8 cellular contexts compared by ENCODE assay signal in the genomic region with DNA sequence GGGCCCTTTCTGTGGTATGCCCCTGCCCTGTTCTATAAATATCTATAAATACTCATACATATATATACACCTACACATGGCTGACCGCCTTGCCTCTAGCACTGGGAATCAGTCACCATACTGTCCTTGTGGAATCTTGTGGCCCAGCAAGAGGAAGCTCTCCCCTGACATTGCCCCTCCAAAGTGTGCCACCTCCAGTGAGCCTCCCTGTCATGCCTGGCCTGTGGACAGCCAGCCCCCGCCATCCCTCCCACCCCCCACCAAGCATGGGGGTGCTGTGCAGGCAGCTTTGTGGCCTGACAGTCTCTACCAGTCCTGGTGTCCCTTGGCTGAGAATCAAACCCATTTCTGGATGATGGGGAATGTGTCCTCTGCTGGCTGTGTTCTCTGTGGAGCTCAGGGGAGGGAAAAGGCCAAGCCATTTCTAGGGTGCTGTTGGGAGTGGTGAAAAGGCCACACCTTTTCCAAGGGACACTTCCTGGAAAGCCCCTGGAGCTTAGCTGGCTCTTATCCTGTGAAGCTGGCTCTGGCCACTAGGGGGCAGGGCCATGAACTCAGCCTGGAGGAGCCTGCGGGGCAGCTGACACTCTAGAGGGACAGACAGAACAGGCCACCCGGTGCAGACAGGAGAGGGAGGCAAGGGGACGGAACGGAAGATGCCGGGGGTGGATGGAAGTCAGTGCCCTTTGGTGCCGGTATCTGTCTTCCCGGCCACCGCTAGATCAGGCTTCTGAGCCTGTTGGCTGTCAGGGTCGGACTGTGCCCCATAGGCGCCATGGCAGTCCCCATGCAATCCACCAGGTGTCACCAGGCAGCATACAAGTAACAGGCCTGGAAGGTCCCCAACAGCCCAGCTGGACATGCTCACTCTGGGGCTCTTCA.
DNase-seq lines count a peak whose midpoint lies in the region; TF ChIP-seq lines count a peak whose summit lies in the region.
"Not testable (repeated sequence)": the region's sequence is repeated elsewhere in the genome, so short reads cannot be mapped to it uniquely, and the experiment has no call there.

No MANE protein-coding gene starts in this region.

- H3K9me3 Mint-ChIP-seq in progenitor cell of endocrine pancreas (ENCODE audit: low read depth), result not testable (repeated sequence)

- not testable (repeated sequence) for H3K4me1 ChIP-seq in iPS-18a (ENCODE audit: control insufficient read depth, low read depth, low read length)

- DNase-seq in EH (ENCODE audit: low read depth), result peak; percentile 84
- DNase-seq in KBM-7, result peak; percentile 96
- peak; percentile 39 for DNase-seq in OCI-M2 (lab: John Stamatoyannopoulos, UW; ENCODE audit: unreplicated experiment)
- peak; percentile 15 to 56 for DNase-seq in activated CD8-positive, alpha-beta memory T cell treated with anti-CD3 and anti-CD28 coated beads for 1 hour (ENCODE audit: extremely low read depth in 1 of 2, low read depth in 1 of 2)
- peak; percentile 85 for DNase-seq in choroid plexus epithelial cell (ENCODE audit: low read depth)
- DNase-seq in progenitor cell of endocrine pancreas (ENCODE audit: low spot score, unreplicated experiment), result peak; percentile 72
- DNase-seq in stromal cell of bone marrow (ENCODE audit: low read depth), result peak; percentile 37

- H3K36me3 Mint-ChIP-seq in progenitor cell of endocrine pancreas (ENCODE audit: insufficient read depth), result not testable (repeated sequence)

- in situ Hi-C loops in KBM-7 (cut with MboI; ENCODE audit: low pct_unique_long_range_greater_than_20kb, low sequenced_read_pairs), result not testable (repeated sequence)

- H3K4me3 ChIP-seq in choroid plexus epithelial cell (ENCODE audit: low read depth, low read length) (peak overlapping the region; percentile 58), iPS-18a (ENCODE audit: low read length) (peak overlapping the region; percentile 66)

- H3K9ac ChIP-seq in iPS-18a (ENCODE audit: low read length), result not testable (repeated sequence)

- not testable (repeated sequence) for H3K27me3 ChIP-seq in iPS-18a (ENCODE audit: control insufficient read depth, insufficient read depth, low read length)

- TF ChIP-seq CTCF in choroid plexus epithelial cell (conservative IDR thresholded peaks at IDR 0.05; ENCODE audit: low read depth, low read length), result peak; percentile 65
- TF ChIP-seq CTCF in progenitor cell of endocrine pancreas (IDR thresholded peaks at IDR 0.05; ENCODE audit: unreplicated experiment), result peak; percentile 61

- H3K36me3 ChIP-seq in iPS-18a (ENCODE audit: control insufficient read depth, low read depth, low read length), result not testable (repeated sequence)

- peaks cover 14% of the 10 kb centered on the region for H3K27me3 Mint-ChIP-seq in progenitor cell of endocrine pancreas

- H3K4me3 Mint-ChIP-seq in progenitor cell of endocrine pancreas (ENCODE audit: low read depth), result peak overlapping the region; percentile 69

- H3K4me1 Mint-ChIP-seq in progenitor cell of endocrine pancreas (ENCODE audit: low read depth), result not testable (repeated sequence)

- not testable (repeated sequence) for H3K27ac ChIP-seq in iPS-18a (ENCODE audit: low read length)

- peak overlapping the region; percentile 33 for H3K27ac Mint-ChIP-seq in progenitor cell of endocrine pancreas

- H3K9me3 ChIP-seq in iPS-18a (ENCODE audit: control insufficient read depth, low read depth, low read length), result not testable (repeated sequence)

Comparison
In these comparisons a context has a peak if more than half of its experiments do, and no peak if none do; other contexts are left out.
1. DNase-seq: peak in every context shown above with its lines; median percentile 96 in KBM-7; 85 in choroid plexus epithelial cell; 84 in EH; 72 in progenitor cell of endocrine pancreas; 39 in OCI-M2; 37 in stromal cell of bone marrow; 36 in activated CD8-positive, alpha-beta memory T cell treated with anti-CD3 and anti-CD28 coated beads for 1 hour.